2 cellular contexts compared by ENCODE assay signal in genomic region chr19:17319473-17320238, GRCh38.
TF ChIP-seq lines count a peak whose summit lies in the region.

No MANE protein-coding gene starts in this region.

TF ChIP-seq in HCT116, 20 proteins besides CTCF, POLR2A, EP300 and RAD21:
- TF ChIP-seq ZNF274 (IDR thresholded peaks at IDR 0.05; ENCODE audit: low read depth, low read length) (no peak), FOSL1 (IDR thresholded peaks at IDR 0.05; ENCODE audit: low read depth) (no peak), JUND (IDR thresholded peaks at IDR 0.05) (no peak), CEBPB (IDR thresholded peaks at IDR 0.05; ENCODE audit: low read depth) (no peak), POLR2AphosphoS5 (IDR thresholded peaks at IDR 0.05; ENCODE audit: low read depth, low read length) (no peak), SIN3A (IDR thresholded peaks at IDR 0.05; ENCODE audit: low read depth) (no peak), CBX3 (IDR thresholded peaks at IDR 0.05; ENCODE audit: low read depth) (no peak), TCF7L2 (IDR thresholded peaks at IDR 0.05; ENCODE audit: borderline replicate concordance, extremely low read depth, insufficient read depth, insufficient read length) (no peak), SP1 (IDR thresholded peaks at IDR 0.05; ENCODE audit: low read depth) (no peak), SRF (IDR thresholded peaks at IDR 0.05; ENCODE audit: low read depth) (no peak), YY1 (IDR thresholded peaks at IDR 0.05; ENCODE audit: extremely low read depth, insufficient replicate concordance, low read depth, low read length) (no peak), ZFX (IDR thresholded peaks at IDR 0.05) (no peak), EZH2 (IDR thresholded peaks at IDR 0.05) (no peak)
- TF ChIP-seq, protein P1, sequence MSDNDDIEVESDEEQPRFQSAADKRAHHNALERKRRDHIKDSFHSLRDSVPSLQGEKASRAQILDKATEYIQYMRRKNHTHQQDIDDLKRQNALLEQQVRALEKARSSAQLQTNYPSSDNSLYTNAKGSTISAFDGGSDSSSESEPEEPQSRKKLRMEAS (IDR thresholded peaks at IDR 0.05): no peak
- TF ChIP-seq, protein P2, sequence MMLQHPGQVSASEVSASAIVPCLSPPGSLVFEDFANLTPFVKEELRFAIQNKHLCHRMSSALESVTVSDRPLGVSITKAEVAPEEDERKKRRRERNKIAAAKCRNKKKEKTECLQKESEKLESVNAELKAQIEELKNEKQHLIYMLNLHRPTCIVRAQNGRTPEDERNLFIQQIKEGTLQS (IDR thresholded peaks at IDR 0.05): no peak

TF ChIP-seq in K562, 482 proteins besides CTCF, POLR2A, EP300 and RAD21:
- TF ChIP-seq, protein P3, sequence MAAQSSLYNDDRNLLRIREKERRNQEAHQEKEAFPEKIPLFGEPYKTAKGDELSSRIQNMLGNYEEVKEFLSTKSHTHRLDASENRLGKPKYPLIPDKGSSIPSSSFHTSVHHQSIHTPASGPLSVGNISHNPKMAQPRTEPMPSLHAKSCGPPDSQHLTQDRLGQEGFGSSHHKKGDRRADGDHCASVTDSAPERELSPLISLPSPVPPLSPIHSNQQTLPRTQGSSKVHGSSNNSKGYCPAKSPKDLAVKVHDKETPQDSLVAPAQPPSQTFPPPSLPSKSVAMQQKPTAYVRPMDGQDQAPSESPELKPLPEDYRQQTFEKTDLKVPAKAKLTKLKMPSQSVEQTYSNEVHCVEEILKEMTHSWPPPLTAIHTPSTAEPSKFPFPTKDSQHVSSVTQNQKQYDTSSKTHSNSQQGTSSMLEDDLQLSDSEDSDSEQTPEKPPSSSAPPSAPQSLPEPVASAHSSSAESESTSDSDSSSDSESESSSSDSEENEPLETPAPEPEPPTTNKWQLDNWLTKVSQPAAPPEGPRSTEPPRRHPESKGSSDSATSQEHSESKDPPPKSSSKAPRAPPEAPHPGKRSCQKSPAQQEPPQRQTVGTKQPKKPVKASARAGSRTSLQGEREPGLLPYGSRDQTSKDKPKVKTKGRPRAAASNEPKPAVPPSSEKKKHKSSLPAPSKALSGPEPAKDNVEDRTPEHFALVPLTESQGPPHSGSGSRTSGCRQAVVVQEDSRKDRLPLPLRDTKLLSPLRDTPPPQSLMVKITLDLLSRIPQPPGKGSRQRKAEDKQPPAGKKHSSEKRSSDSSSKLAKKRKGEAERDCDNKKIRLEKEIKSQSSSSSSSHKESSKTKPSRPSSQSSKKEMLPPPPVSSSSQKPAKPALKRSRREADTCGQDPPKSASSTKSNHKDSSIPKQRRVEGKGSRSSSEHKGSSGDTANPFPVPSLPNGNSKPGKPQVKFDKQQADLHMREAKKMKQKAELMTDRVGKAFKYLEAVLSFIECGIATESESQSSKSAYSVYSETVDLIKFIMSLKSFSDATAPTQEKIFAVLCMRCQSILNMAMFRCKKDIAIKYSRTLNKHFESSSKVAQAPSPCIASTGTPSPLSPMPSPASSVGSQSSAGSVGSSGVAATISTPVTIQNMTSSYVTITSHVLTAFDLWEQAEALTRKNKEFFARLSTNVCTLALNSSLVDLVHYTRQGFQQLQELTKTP (IDR thresholded peaks at IDR 0.05; ENCODE audit: low read depth in 1 of 2, partially characterized antibody in 2 of 2): no peak
- TF ChIP-seq GABPA (tag; conservative IDR thresholded peaks at IDR 0.05; ENCODE audit: low read depth): no peak
- TF ChIP-seq, protein P4, sequence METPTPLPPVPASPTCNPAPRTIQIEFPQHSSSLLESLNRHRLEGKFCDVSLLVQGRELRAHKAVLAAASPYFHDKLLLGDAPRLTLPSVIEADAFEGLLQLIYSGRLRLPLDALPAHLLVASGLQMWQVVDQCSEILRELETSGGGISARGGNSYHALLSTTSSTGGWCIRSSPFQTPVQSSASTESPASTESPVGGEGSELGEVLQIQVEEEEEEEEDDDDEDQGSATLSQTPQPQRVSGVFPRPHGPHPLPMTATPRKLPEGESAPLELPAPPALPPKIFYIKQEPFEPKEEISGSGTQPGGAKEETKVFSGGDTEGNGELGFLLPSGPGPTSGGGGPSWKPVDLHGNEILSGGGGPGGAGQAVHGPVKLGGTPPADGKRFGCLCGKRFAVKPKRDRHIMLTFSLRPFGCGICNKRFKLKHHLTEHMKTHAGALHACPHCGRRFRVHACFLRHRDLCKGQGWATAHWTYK (CRISPR knock-in tag; IDR thresholded peaks at IDR 0.05): no peak
TF ChIP-seq in K562: peak in this region for 0.
